ENCODE assay signal across 1 cellular context in genomic region chr11:57432714-57433163, GRCh38.
TF ChIP-seq lines count a peak whose summit lies in the region.

No MANE protein-coding gene starts in this region.

TF ChIP-seq in WTC11, 78 proteins besides CTCF, POLR2A, EP300 and RAD21 (continued from another document):
- no peak for TF ChIP-seq ATF6 (CRISPR knock-in tag; IDR thresholded peaks at IDR 0.05)
- TF ChIP-seq ZNF138 (CRISPR knock-in tag; conservative IDR thresholded peaks at IDR 0.05), result no peak
TF ChIP-seq in WTC11: peak in this region for 0.
